ENCODE assay signal across 8 cellular contexts in genomic region chr1:169466259-169467230, GRCh38. TPM values are rescaled to one million over a fixed set of nuclear protein-coding genes. Genes with fewer than 3 reads are reported as not detected.
DNase-seq lines count a peak whose midpoint lies in the region; ATAC-seq and TF ChIP-seq lines count a peak whose summit lies in the region.

No MANE protein-coding gene starts in this region.

- no peak overlapping the region for H3K27ac Mint-ChIP-seq in neural progenitor cell

- H3K9ac ChIP-seq in neural progenitor cell = no peak overlapping the region

- H3F3A ChIP-seq in neural progenitor cell (ENCODE audit: low read depth) = no peaks in the 10 kb centered on the region

- no peaks in the 10 kb centered on the region for H3K27me3 ChIP-seq in neural progenitor cell

- peaks cover 10% of the 10 kb centered on the region for H3K36me3 Mint-ChIP-seq in neural progenitor cell

- H3K4me1 ChIP-seq in neural progenitor cell = no peaks in the 10 kb centered on the region

- H3K36me3 ChIP-seq in neural progenitor cell = no peaks in the 10 kb centered on the region

- no peaks in the 10 kb centered on the region for H3K79me2 ChIP-seq in neural progenitor cell (ENCODE audit: low read depth)

- DNase-seq in ACHN = peak; percentile 70
- DNase-seq in EH (ENCODE audit: low read depth) = peak; percentile 55
- peak; percentile 38 for DNase-seq in NCI-H460 (ENCODE audit: extremely low read depth, low read depth)
- DNase-seq in cardiac fibroblast (ENCODE audit: low read depth in 2 of 2) = peak; percentile 70 to 74
- no peak for DNase-seq in neural progenitor cell (ENCODE audit: low spot score)
- no peak for DNase-seq in GM19240 (ENCODE audit: insufficient read length, low spot score)

- no peak overlapping the region for H3K4me3 ChIP-seq in cardiac fibroblast (replicated peaks in 1 of 2; ENCODE audit: low read depth in 2 of 2, low read length in 2 of 2)
- no peak overlapping the region for H3K4me3 ChIP-seq in neural progenitor cell

- H2AFZ ChIP-seq in neural progenitor cell (replicated peaks) = no peak overlapping the region

- ATAC-seq in GM19463 (IDR thresholded peaks at IDR 0.05; ENCODE audit: unreplicated experiment) (no peak), GM19452 (IDR thresholded peaks at IDR 0.05; ENCODE audit: unreplicated experiment) (no peak)

- in situ Hi-C loops in ACHN (cut with HindIII; ENCODE audit: low pct_ligation_motif_present, low pct_unique_long_range_greater_than_20kb, low sequenced_read_pairs) = no loop called here

- no peaks in the 10 kb centered on the region for H3K27me3 Mint-ChIP-seq in neural progenitor cell (ENCODE audit: insufficient read depth, low read depth)

- H3K4me1 Mint-ChIP-seq in neural progenitor cell = no peaks in the 10 kb centered on the region

- TF ChIP-seq CTCF in cardiac fibroblast (IDR thresholded peaks at IDR 0.05; ENCODE audit: low read depth, low read length) (peak; percentile 16), neural progenitor cell (IDR thresholded peaks at IDR 0.05) (peak; percentile 54)

- H3K9me3 ChIP-seq in neural progenitor cell (ENCODE audit: low read depth) = no peaks in the 10 kb centered on the region

- no peaks in the 10 kb centered on the region for H4K20me1 ChIP-seq in neural progenitor cell (ENCODE audit: low read depth)

- H3K4me3 Mint-ChIP-seq in neural progenitor cell = no peak overlapping the region

- no peak overlapping the region for H3K27ac ChIP-seq in neural progenitor cell

- H3K9me3 Mint-ChIP-seq in neural progenitor cell = no peaks in the 10 kb centered on the region

- no peak overlapping the region for H3K4me2 ChIP-seq in neural progenitor cell

RNA-seq across cellular contexts. Expression of gene SLC19A2, which starts 19.2 kb away (rescaled TPM):
- total RNA-seq in NCI-H460 (2014; rRNA removed; shearing (Covaris generic)) = 20.3 and 23.1 TPM in 2 replicates
- polyA plus RNA-seq in NCI-H460 (2014; cell fraction: nucleus; rRNA removed) = 32.9 and 49.7 TPM in 2 replicates
- total RNA-seq in neural progenitor cell (ENCODE audit: low replicate concordance) = 24.1 and 35.4 TPM in 2 replicates

RNA-seq across cellular contexts. Expression of gene CCDC181, which starts 39.3 kb away (rescaled TPM):
- 0.17 TPM in 1 of 2 replicates, not detected in the other for total RNA-seq in NCI-H460 (2014; rRNA removed; shearing (Covaris generic))
- 0.11 TPM in 1 of 2 replicates, not detected in the other for polyA plus RNA-seq in NCI-H460 (2014; cell fraction: nucleus; rRNA removed)
- 10.2 and 13.2 TPM in 2 replicates for total RNA-seq in neural progenitor cell (ENCODE audit: low replicate concordance)

Comparison
In these comparisons a context has a peak if more than half of its experiments do, and no peak if none do; other contexts are left out.
1. DNase-seq: peak in ACHN (single experiment), EH (single experiment), NCI-H460 (single experiment) and cardiac fibroblast (2 of 2); none in neural progenitor cell (single experiment) and GM19240 (single experiment).